In genomic region chr15:44659041-44659440, GRCh38 we compare ENCODE assay signal across 22 cellular contexts. TPM values are rescaled to one million over a fixed set of nuclear protein-coding genes. Genes with fewer than 3 reads are reported as not detected.
"Had no signal": no experiment of that assay in that cellular context is flagged by ENCODE, and none has a peak within 500 bp of the region (broad histone marks: within the 10 kb centered on the region; RNA-seq: fewer than 3 reads in every experiment).

No MANE protein-coding gene starts in this region.

- H3K4me3 Mint-ChIP-seq: activated naive CD4-positive, alpha-beta T cell treated with anti-CD3 and anti-CD28 coated beads, Interleukin-2, amount 50 U/mL, for 24 hours; endodermal cell; naive thymus-derived CD8-positive, alpha-beta T cell; T-cell had no signal

- H3K27me3 Mint-ChIP-seq: activated naive CD4-positive, alpha-beta T cell treated with anti-CD3 and anti-CD28 coated beads, Interleukin-2, amount 50 U/mL, for 24 hours; naive thymus-derived CD8-positive, alpha-beta T cell; T-cell had no signal

- H3K27ac ChIP-seq: adrenal gland, ascending aorta, brain microvascular endothelial cell, epithelial cell of prostate, foreskin keratinocyte, lower lobe of right lung, parathyroid adenoma, transverse colon, WERI-Rb-1 had no signal

- H3K9me3 Mint-ChIP-seq: activated naive CD4-positive, alpha-beta T cell treated with anti-CD3 and anti-CD28 coated beads, Interleukin-2, amount 50 U/mL, for 24 hours; endodermal cell; naive thymus-derived CD8-positive, alpha-beta T cell; T-cell had no signal

- ATAC-seq: foreskin keratinocyte; left lobe of liver; lower lobe of right lung; naive thymus-derived CD8-positive, alpha-beta T cell; right cardiac atrium; T-cell had no signal

- H3K27ac Mint-ChIP-seq: activated naive CD4-positive, alpha-beta T cell treated with anti-CD3 and anti-CD28 coated beads, Interleukin-2, amount 50 U/mL, for 24 hours; endodermal cell had no signal

- H3K4me1 ChIP-seq: parathyroid adenoma had no signal

- H3K4me3 ChIP-seq: adrenal gland, ascending aorta, lower lobe of right lung, transverse colon had no signal

- H3K9me3 ChIP-seq: adrenal gland, ascending aorta, lower lobe of right lung, transverse colon had no signal

- DNase-seq: activated CD4-positive, CD25-positive, alpha-beta regulatory T cell treated with anti-CD3 and anti-CD28 coated beads, Interleukin-2, amount 50 U/mL, for 72 hours; activated CD8-positive, alpha-beta memory T cell treated with anti-CD3 and anti-CD28 coated beads for 24 hours; activated CD8-positive, alpha-beta memory T cell treated with anti-CD3 and anti-CD28 coated beads, Interleukin-2, amount 50 U/mL, for 4 hours; activated gamma-delta T cell treated with Interleukin-2 at 50 U/mL for 16 hours; adrenal gland; brain microvascular endothelial cell; central memory CD4-positive, alpha-beta T cell; endodermal cell; foreskin keratinocyte; lower lobe of right lung; naive thymus-derived CD8-positive, alpha-beta T cell; right cardiac atrium; stimulated activated CD4-positive, alpha-beta T cell treated with anti-CD3 and anti-CD28 coated beads, Interleukin-4, amount 100 ng/mL, for 24 hours; T-cell; transverse colon; WERI-Rb-1 had no signal

- H3K27me3 ChIP-seq: adrenal gland, ascending aorta, brain microvascular endothelial cell, foreskin keratinocyte, transverse colon had no signal

RNA-seq across cellular contexts. Expression of gene PATL2, which starts 52.1 kb away (rescaled TPM):
- total RNA-seq: ascending aorta, temporal lobe had no signal
